Comparison of ENCODE assay signal across 20 cellular contexts in genomic region chr10:119245272-119245671, GRCh38.
"Had no signal": no experiment of that assay in that cellular context is flagged by ENCODE, and none has a peak within 500 bp of the region (broad histone marks: within the 10 kb centered on the region; RNA-seq: fewer than 3 reads in every experiment).

No MANE protein-coding gene starts in this region.

- H3K9me3 ChIP-seq: esophagus muscularis mucosa, gastroesophageal sphincter, left lung, lower lobe of right lung, psoas muscle, spleen, testis, transverse colon had no signal

- H3K36me3 ChIP-seq: esophagus muscularis mucosa, gastroesophageal sphincter, left lung, lower lobe of right lung, spleen, transverse colon had no signal

- H3K27ac ChIP-seq: psoas muscle, spleen, testis had no signal

- DNase-seq: effector CD4-positive, alpha-beta T cell; endodermal cell; glutamatergic neuron; islet precursor cell; left lung; lower lobe of right lung; midbrain; psoas muscle; retina; spleen; stimulated activated CD4-positive, alpha-beta T cell treated with anti-CD3 and anti-CD28 coated beads, Interleukin-15, amount 100 ng/mL, for 24 hours; stimulated activated CD4-positive, alpha-beta T cell treated with anti-CD3 and anti-CD28 coated beads, Interleukin-1b, Interleukin-23, amount 100 ng/mL, for 48 hours; stimulated activated CD4-positive, alpha-beta T cell treated with anti-CD3 and anti-CD28 coated beads, Interleukin-4, amount 100 ng/mL, for 24 hours; testis; transverse colon had no signal

- H3K4me3 ChIP-seq: coronary artery, esophagus muscularis mucosa, gastroesophageal sphincter, left lung, lower lobe of right lung, psoas muscle, spleen, testis, transverse colon had no signal

- H3K27me3 ChIP-seq: esophagus muscularis mucosa, gastroesophageal sphincter, left lung, spleen, testis, transverse colon had no signal

- ATAC-seq: gastroesophageal sphincter; left lung; lower lobe of right lung; psoas muscle; sciatic nerve; stimulated activated memory B cell treated with anti-CD40 and anti-IgM and Interleukin-4, amounts not matched to agents 10 μg/mL and 1 μg/mL and 100 μg/mL, for 72 hours had no signal
